ENCODE assay signal across 1 cellular context in the genomic region with DNA sequence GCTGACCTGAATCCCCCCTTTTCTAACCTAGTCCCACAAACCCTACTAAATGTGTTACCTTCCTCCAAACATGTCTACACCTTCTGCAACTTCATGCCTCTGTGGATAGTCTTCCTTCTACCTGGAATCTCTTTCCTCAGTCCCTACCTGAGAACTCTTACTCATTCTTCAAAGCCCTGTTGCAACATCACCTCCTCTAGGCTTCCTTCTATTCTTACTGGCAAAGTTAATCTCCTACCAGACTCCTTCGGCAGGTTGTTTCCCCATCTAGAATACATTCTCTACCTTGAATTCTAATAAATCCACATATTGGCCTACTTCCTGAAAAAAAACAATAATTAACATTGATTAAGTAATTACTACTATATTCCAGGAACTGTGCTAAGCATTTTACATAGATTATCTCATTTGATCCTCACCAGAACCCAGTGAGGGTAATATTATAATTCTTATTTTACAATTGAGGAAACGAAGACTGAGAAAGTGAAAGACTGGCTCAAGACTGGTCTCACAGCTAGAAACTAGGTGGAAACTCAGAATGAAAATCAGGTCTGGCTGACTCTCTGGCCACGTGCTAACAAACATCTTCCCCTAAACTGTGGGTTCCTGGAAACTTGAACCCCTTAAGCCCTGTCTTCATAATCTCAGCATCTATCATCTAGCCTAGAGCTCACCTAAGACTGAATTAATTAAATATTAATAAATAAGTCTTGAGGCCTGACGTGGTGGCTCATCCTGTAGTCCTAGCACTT.
TF ChIP-seq lines count a peak whose summit lies in the region.

No MANE protein-coding gene starts in this region.

TF ChIP-seq in H1, 55 proteins besides CTCF, POLR2A, EP300 and RAD21:
- 0 out of 2 replicates have a peak, but pooled peaks have one; percentile 9 for TF ChIP-seq CEBPB (IDR thresholded peaks at IDR 0.05; ENCODE audit: low read depth, low read length)
- TF ChIP-seq CHD7 (IDR thresholded peaks at IDR 0.05; ENCODE audit: insufficient replicate concordance, low read length) = no peak
TF ChIP-seq in H1: peak in this region for 1.
